17 cellular contexts compared by ENCODE assay signal in the genomic region with DNA sequence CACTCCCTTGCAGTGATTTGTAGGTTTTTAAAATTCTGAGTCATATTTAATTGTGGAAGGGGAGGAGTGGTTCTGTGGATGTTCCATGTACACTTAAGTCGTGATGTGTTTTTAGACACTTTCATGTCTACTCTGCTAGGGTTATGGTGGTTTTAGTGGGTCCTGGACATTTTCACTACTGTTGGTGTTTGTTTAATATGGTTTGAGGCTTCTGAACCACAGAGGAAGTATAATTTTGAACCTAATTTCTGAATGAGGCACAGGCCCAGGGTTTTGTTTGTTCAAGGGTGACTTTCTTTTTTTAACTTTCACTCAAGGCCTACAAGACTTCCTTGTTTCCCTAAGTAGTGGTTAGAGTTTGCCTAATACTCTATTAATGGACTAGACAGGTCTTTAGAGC. TPM values are rescaled to one million over a fixed set of nuclear protein-coding genes. Genes with fewer than 3 reads are reported as not detected.
DNase-seq lines count a peak whose midpoint lies in the region; ATAC-seq and TF ChIP-seq lines count a peak whose summit lies in the region.
"Had no signal": no experiment of that assay in that cellular context is flagged by ENCODE, and none has a peak within 500 bp of the region (broad histone marks: within the 10 kb centered on the region; RNA-seq: fewer than 3 reads in every experiment).

No MANE protein-coding gene starts in this region.

- CTCF ChIA-PET in activated CD4-positive, alpha-beta T cell treated with anti-CD3 and anti-CD28 coated beads, Interleukin-2, amount 10 ng/mL, durations not matched to agents 7 days and 5 days (lab: Charles Lee): no interaction called here

- H3K4me1 ChIP-seq in lower lobe of right lung (no peaks in the 10 kb centered on the region), gastrocnemius medialis (no peaks in the 10 kb centered on the region)

- H3K4me3 Mint-ChIP-seq in activated CD4-positive, alpha-beta T cell treated with anti-CD3 and anti-CD28 coated beads, Interleukin-2, amount 10 ng/mL, durations not matched to agents 7 days and 5 days: no peak overlapping the region
- H3K4me3 Mint-ChIP-seq: activated CD8-positive, alpha-beta memory T cell treated with anti-CD3 and anti-CD28 coated beads, Interleukin-2, amount 10 ng/mL, durations not matched to agents 7 days and 5 days; activated naive CD4-positive, alpha-beta T cell treated with anti-CD3 and anti-CD28 coated beads for 36 hours; brain; WTC11 had no signal

- DNase-seq in GM13976 (ENCODE audit: low spot score) (peak; percentile 37), lower lobe of right lung (no peak), NCI-H1417 treated with DMSO at 0.1 percent for 48 hours (lab: John Stamatoyannopoulos, UW) (no peak), gastrocnemius medialis (no peak)
- DNase-seq in stimulated activated CD4-positive, alpha-beta T cell treated with anti-CD3 and anti-CD28 coated beads, Interleukin-12 subunit alpha, Interleukin-12 subunit beta, amount 100 ng/mL, for 4 hours: no peak
- DNase-seq in activated CD4-positive, alpha-beta T cell treated with anti-CD3 and anti-CD28 coated beads, Interleukin-2, amount 10 ng/mL, durations not matched to agents 7 days and 5 days: no peak
- DNase-seq: activated CD8-positive, alpha-beta memory T cell treated with anti-CD3 and anti-CD28 coated beads, Interleukin-2, amount 10 ng/mL, durations not matched to agents 7 days and 5 days; activated naive CD4-positive, alpha-beta T cell treated with anti-CD3 and anti-CD28 coated beads for 36 hours; NCI-H146; NCI-H510A had no signal

- H3K27ac Mint-ChIP-seq in activated CD4-positive, alpha-beta T cell treated with anti-CD3 and anti-CD28 coated beads, Interleukin-2, amount 10 ng/mL, durations not matched to agents 7 days and 5 days: no peak overlapping the region
- H3K27ac Mint-ChIP-seq: activated CD8-positive, alpha-beta memory T cell treated with anti-CD3 and anti-CD28 coated beads, Interleukin-2, amount 10 ng/mL, durations not matched to agents 7 days and 5 days; activated naive CD4-positive, alpha-beta T cell treated with anti-CD3 and anti-CD28 coated beads for 36 hours; brain; WTC11 had no signal

- peaks cover 26% of the 10 kb centered on the region for H3K27me3 Mint-ChIP-seq in activated CD4-positive, alpha-beta T cell treated with anti-CD3 and anti-CD28 coated beads, Interleukin-2, amount 10 ng/mL, durations not matched to agents 7 days and 5 days

- intact Hi-C loops in lower lobe of right lung (cut with DNase I) (no loop called here), gastrocnemius medialis (cut with DNase I; ENCODE audit: low total_unique reads) (no loop called here)

- in situ Hi-C loops in GM13976 (cut with MboI; ENCODE audit: low sequenced_read_pairs, unreplicated experiment): no loop called here
- in situ Hi-C loops in gastrocnemius medialis (cut with MboI; ENCODE audit: low sequenced_read_pairs in 4 of 4): no loop called here

- ATAC-seq in GM21390 (IDR thresholded peaks at IDR 0.05; ENCODE audit: unreplicated experiment) (peak; percentile 88), HG03558 (IDR thresholded peaks at IDR 0.05; ENCODE audit: extremely low read depth, unreplicated experiment) (peak; percentile 33), lower lobe of right lung (peak; percentile 56 to 86), gastrocnemius medialis (no peak)
- ATAC-seq: activated CD8-positive, alpha-beta memory T cell treated with anti-CD3 and anti-CD28 coated beads, Interleukin-2, amount 10 ng/mL, durations not matched to agents 7 days and 5 days; K562; WTC11 had no signal

- H3K4me3 ChIP-seq in lower lobe of right lung (no peak overlapping the region), gastrocnemius medialis (no peak overlapping the region)
- H3K4me3 ChIP-seq: K562 had no signal

- no peaks in the 10 kb centered on the region for H3K9me3 Mint-ChIP-seq in activated CD4-positive, alpha-beta T cell treated with anti-CD3 and anti-CD28 coated beads, Interleukin-2, amount 10 ng/mL, durations not matched to agents 7 days and 5 days
- H3K9me3 Mint-ChIP-seq: activated naive CD4-positive, alpha-beta T cell treated with anti-CD3 and anti-CD28 coated beads for 36 hours had no signal

- H3K27ac ChIP-seq in lower lobe of right lung (no peak overlapping the region), gastrocnemius medialis (no peak overlapping the region)
- H3K27ac ChIP-seq: C4-2B had no signal

- no peaks in the 10 kb centered on the region for H3K27me3 ChIP-seq in lower lobe of right lung (ENCODE audit: low read depth)
- H3K27me3 ChIP-seq in gastrocnemius medialis: no peaks in the 10 kb centered on the region

- peaks cover 3% of the 10 kb centered on the region for H3K4me1 Mint-ChIP-seq in activated CD4-positive, alpha-beta T cell treated with anti-CD3 and anti-CD28 coated beads, Interleukin-2, amount 10 ng/mL, durations not matched to agents 7 days and 5 days
- H3K4me1 Mint-ChIP-seq: activated CD8-positive, alpha-beta memory T cell treated with anti-CD3 and anti-CD28 coated beads, Interleukin-2, amount 10 ng/mL, durations not matched to agents 7 days and 5 days; brain; WTC11 had no signal

- H3K36me3 ChIP-seq in lower lobe of right lung: no peaks in the 10 kb centered on the region
- no peaks in the 10 kb centered on the region for H3K36me3 ChIP-seq in gastrocnemius medialis

- POLR2A ChIA-PET in activated CD4-positive, alpha-beta T cell treated with anti-CD3 and anti-CD28 coated beads, Interleukin-2, amount 10 ng/mL, durations not matched to agents 7 days and 5 days (lab: Charles Lee): no interaction called here

- H3K9me3 ChIP-seq in lower lobe of right lung: no peaks in the 10 kb centered on the region
- H3K9me3 ChIP-seq in gastrocnemius medialis: no peaks in the 10 kb centered on the region

- TF ChIP-seq POLR2A in gastrocnemius medialis (IDR thresholded peaks at IDR 0.05): no peak

- no peak for TF ChIP-seq CTCF in GM13976 (IDR thresholded peaks at IDR 0.05; ENCODE audit: borderline replicate concordance, control extremely low read depth, extremely low read depth, insufficient read depth, missing control alignments)
- TF ChIP-seq CTCF in lower lobe of right lung (IDR thresholded peaks at IDR 0.05): no peak
- TF ChIP-seq CTCF in gastrocnemius medialis (IDR thresholded peaks at IDR 0.05 in 4 of 5, conservative IDR thresholded peaks at IDR 0.05 in 1 of 5): no peak

- H3K36me3 Mint-ChIP-seq in activated CD4-positive, alpha-beta T cell treated with anti-CD3 and anti-CD28 coated beads, Interleukin-2, amount 10 ng/mL, durations not matched to agents 7 days and 5 days (ENCODE audit: low read depth): no peaks in the 10 kb centered on the region
- H3K36me3 Mint-ChIP-seq: activated CD8-positive, alpha-beta memory T cell treated with anti-CD3 and anti-CD28 coated beads, Interleukin-2, amount 10 ng/mL, durations not matched to agents 7 days and 5 days; brain had no signal

RNA-seq across cellular contexts. Expression of gene SLC26A5, which starts 13.3 kb away (rescaled TPM):
- total RNA-seq in lower lobe of right lung (1.8 TPM), gastrocnemius medialis (not detected)
- total RNA-seq in activated CD4-positive, alpha-beta T cell treated with anti-CD3 and anti-CD28 coated beads, Interleukin-2, amount 10 ng/mL, durations not matched to agents 7 days and 5 days: not detected
- total RNA-seq: activated CD8-positive, alpha-beta memory T cell treated with anti-CD3 and anti-CD28 coated beads, Interleukin-2, amount 10 ng/mL, durations not matched to agents 7 days and 5 days; activated naive CD4-positive, alpha-beta T cell treated with anti-CD3 and anti-CD28 coated beads for 36 hours; K562; pulmonary artery endothelial cell had no signal

Comparison
In these comparisons a context has a peak if more than half of its experiments do, and no peak if none do; other contexts are left out.
1. ATAC-seq: peak in GM21390 (single experiment), HG03558 (single experiment) and lower lobe of right lung (2 of 2); none in gastrocnemius medialis (0 of 2).